In the genomic region with DNA sequence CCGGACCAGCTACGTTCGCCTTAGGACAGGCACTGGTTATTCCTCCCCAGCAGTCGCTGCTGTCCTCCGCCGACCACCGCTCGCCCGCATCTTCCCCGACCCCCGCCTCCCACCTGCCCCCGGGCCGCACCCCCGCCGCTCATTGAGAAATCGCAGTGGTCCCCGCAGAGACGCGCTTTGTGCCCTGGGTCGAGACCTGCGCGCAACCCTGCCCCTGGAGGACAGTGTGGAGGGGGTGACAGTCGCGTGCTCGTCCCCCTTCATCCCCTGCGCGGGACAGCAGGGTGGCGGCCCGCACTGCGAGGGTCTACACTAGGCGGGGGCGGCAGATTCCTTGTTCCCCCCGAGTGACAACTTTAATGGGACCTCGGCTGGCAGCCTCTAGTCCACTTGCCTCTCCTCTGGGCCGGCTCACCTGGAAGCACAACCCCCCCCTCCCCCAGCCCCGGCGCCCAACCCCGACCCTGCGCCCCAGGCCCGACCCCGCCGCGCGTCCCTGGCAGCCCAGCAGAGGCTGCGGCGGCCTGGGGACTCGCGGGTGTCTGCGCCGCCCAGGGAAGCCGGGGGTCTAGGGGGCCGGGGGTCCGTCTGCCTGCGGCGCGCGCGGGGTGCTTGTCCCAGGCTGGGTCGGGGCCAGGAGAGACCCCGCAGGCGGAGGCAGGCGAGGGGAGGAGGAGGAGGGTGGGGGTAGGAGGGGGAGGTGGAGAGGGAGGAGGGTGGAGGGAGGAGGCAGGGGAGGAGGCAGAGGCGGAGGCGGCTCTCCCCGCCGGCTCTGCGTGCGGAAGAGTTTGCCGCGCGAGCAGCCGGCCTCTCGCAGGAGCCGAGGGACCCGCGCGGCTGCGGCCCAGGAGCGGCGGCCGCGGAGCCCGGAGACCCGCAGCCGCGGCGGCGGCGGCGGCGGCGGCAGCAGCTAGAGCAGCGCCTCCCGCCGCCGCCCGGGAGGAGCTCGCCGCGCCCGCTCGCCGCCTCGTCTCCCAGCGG, we compare ENCODE assay signal across 8 cellular contexts.
DNase-seq lines count a peak whose midpoint lies in the region; ATAC-seq and TF ChIP-seq lines count a peak whose summit lies in the region.

A gene with protein sequence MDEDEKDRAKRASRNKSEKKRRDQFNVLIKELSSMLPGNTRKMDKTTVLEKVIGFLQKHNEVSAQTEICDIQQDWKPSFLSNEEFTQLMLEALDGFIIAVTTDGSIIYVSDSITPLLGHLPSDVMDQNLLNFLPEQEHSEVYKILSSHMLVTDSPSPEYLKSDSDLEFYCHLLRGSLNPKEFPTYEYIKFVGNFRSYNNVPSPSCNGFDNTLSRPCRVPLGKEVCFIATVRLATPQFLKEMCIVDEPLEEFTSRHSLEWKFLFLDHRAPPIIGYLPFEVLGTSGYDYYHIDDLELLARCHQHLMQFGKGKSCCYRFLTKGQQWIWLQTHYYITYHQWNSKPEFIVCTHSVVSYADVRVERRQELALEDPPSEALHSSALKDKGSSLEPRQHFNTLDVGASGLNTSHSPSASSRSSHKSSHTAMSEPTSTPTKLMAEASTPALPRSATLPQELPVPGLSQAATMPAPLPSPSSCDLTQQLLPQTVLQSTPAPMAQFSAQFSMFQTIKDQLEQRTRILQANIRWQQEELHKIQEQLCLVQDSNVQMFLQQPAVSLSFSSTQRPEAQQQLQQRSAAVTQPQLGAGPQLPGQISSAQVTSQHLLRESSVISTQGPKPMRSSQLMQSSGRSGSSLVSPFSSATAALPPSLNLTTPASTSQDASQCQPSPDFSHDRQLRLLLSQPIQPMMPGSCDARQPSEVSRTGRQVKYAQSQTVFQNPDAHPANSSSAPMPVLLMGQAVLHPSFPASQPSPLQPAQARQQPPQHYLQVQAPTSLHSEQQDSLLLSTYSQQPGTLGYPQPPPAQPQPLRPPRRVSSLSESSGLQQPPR (plus strand): TSS at position 775 of the 981 bp plus-strand sequence. CDS start 84,616 bp downstream, outside the sequence.

- DNase-seq in GM10266 (ENCODE audit: extremely low spot score) (peak; percentile 41), RWPE1 (ENCODE audit: low spot score) (peak; percentile 49), caudate nucleus (lab: John Stamatoyannopoulos, UW) (peak in 10 of 61 donors; percentile 12 to 54 (median 33)), kidney tubule cell (ENCODE audit: low spot score) (peak; percentile 55)
- DNase-seq in stimulated activated CD4-positive, alpha-beta T cell treated with anti-CD3 and anti-CD28 coated beads, Interleukin-2, amount 100 ng/mL, for 24 hours = peak; percentile 24 to 40

- no peak for ATAC-seq in GM18861 (IDR thresholded peaks at IDR 0.05; ENCODE audit: unreplicated experiment)
- ATAC-seq in HG03095 (IDR thresholded peaks at IDR 0.05; ENCODE audit: unreplicated experiment) = no peak
- ATAC-seq in GM21529 (IDR thresholded peaks at IDR 0.05; ENCODE audit: unreplicated experiment) = no peak

- CTCF ChIA-PET in RWPE1 (lab: Yijun Ruan, JAX) = interaction anchor here (0.6 to 1.3 kb wide), 4 partner anchors 67 to 211 kb away, joined by 3 to 8 read pairs (median 4); no protein-coding TSS in a partner anchor

- TF ChIP-seq CTCF in GM10266 (IDR thresholded peaks at IDR 0.05; ENCODE audit: control insufficient read depth, insufficient read depth, low read depth, missing control alignments) (no peak), RWPE1 (conservative IDR thresholded peaks at IDR 0.05; ENCODE audit: low read depth) (no peak)

- POLR2A ChIA-PET in RWPE1 (lab: Yijun Ruan, JAX; ENCODE audit: low non-redundant PET) = interaction anchor here (0.8 kb wide), 1 partner anchor 88 kb away, joined by 3 read pairs; no protein-coding TSS in a partner anchor

- H3K27ac ChIP-seq in RWPE1 (peak within 1 kb of the TSS; percentile 88), caudate nucleus (ENCODE audit: low read depth, low read length) (peak within 1 kb of the TSS; percentile 67)
